16 cellular contexts compared by ENCODE assay signal in genomic region chr11:11552688-11553087, GRCh38.
DNase-seq lines count a peak whose midpoint lies in the region; ATAC-seq and TF ChIP-seq lines count a peak whose summit lies in the region.
"Had no signal": no experiment of that assay in that cellular context is flagged by ENCODE, and none has a peak within 500 bp of the region (broad histone marks: within the 10 kb centered on the region; RNA-seq: fewer than 3 reads in every experiment).

No MANE protein-coding gene starts in this region.

- no peak overlapping the region for H3K56ac ChIP-seq in mesendoderm (ENCODE audit: low read length)

- H3K36me3 Mint-ChIP-seq in type B pancreatic cell: no peaks in the 10 kb centered on the region

- H3K79me1 ChIP-seq in mesendoderm (ENCODE audit: low read length): no peaks in the 10 kb centered on the region

- DNase-seq in ELF-1 (ENCODE audit: low read depth, low spot score): peak; percentile 26
- DNase-seq in foreskin keratinocyte: peak in 1 of 2 donors; percentile 12
- DNase-seq in mesendoderm: peak; percentile 37
- DNase-seq in type B pancreatic cell (ENCODE audit: extremely low spot score, unreplicated experiment): no peak
- no peak for DNase-seq in HUDEP-2 (lab: John Stamatoyannopoulos, UW; ENCODE audit: unreplicated experiment in 76 of 76)
- no peak for DNase-seq in activated naive CD4-positive, alpha-beta T cell (lab: John Stamatoyannopoulos, UW)
- DNase-seq: NCI-H1436 treated with DMSO at 0.1 percent for 48 hours; NCI-H2081; NCI-H345; NCI-H69; NK-92 treated with Interleukin-12 subunit alpha and Interleukin-12 subunit beta, amount 100 ng/mL, for 24 hours had no signal

- peaks cover 4% of the 10 kb centered on the region for H3K4me1 Mint-ChIP-seq in type B pancreatic cell (ENCODE audit: unreplicated experiment)
- H3K4me1 Mint-ChIP-seq: GM23338 had no signal

- H3K27ac ChIP-seq in foreskin keratinocyte (no peak overlapping the region), mesendoderm (ENCODE audit: low read depth, low read length) (no peak overlapping the region)
- H3K27ac ChIP-seq: A549 had no signal

- no peak overlapping the region for H4K8ac ChIP-seq in mesendoderm (ENCODE audit: low read depth, low read length)

- H2BK15ac ChIP-seq in mesendoderm (replicated peaks; ENCODE audit: low read depth): no peak overlapping the region

- no peak overlapping the region for H2BK120ac ChIP-seq in mesendoderm (ENCODE audit: low read depth, low read length)

- H3K27me3 ChIP-seq in foreskin keratinocyte (no peaks in the 10 kb centered on the region), mesendoderm (ENCODE audit: insufficient read depth, low read length, poor library complexity) (no peaks in the 10 kb centered on the region)

- H3K18ac ChIP-seq in mesendoderm (ENCODE audit: low read length): no peak overlapping the region

- H3K4ac ChIP-seq in mesendoderm (ENCODE audit: low read depth, low read length): no peak overlapping the region

- no peak overlapping the region for H2AK5ac ChIP-seq in mesendoderm (ENCODE audit: low read length)

- no peak overlapping the region for H3K9ac ChIP-seq in mesendoderm (ENCODE audit: low read length)

- H3K79me2 ChIP-seq in mesendoderm (ENCODE audit: control insufficient read depth, insufficient read depth, low read length): no peaks in the 10 kb centered on the region

- no peak overlapping the region for H4K5ac ChIP-seq in mesendoderm (ENCODE audit: low read length)

- H2BK5ac ChIP-seq in mesendoderm (ENCODE audit: low read length): no peak overlapping the region

- no peaks in the 10 kb centered on the region for H3K9me3 Mint-ChIP-seq in type B pancreatic cell
- H3K9me3 Mint-ChIP-seq: GM23338 had no signal

- no peaks in the 10 kb centered on the region for H3K36me3 ChIP-seq in mesendoderm (ENCODE audit: control insufficient read depth, insufficient read depth, low read length)

- no peak overlapping the region for H3K4me3 Mint-ChIP-seq in type B pancreatic cell
- H3K4me3 Mint-ChIP-seq: GM23338 had no signal

- no peak overlapping the region for H3K4me3 ChIP-seq in mesendoderm (ENCODE audit: low read length)
- H3K4me3 ChIP-seq: A549, GM12878, GM23338, K562 had no signal

- H3K4me2 ChIP-seq in mesendoderm (ENCODE audit: low read length): no peak overlapping the region
- H3K4me2 ChIP-seq: A549, GM23338 had no signal

- H3K4me1 ChIP-seq in foreskin keratinocyte (peaks cover 9% of the 10 kb centered on the region), mesendoderm (ENCODE audit: control insufficient read depth, low read depth, low read length) (no peaks in the 10 kb centered on the region)
- H3K4me1 ChIP-seq: A549 had no signal

- ATAC-seq in foreskin keratinocyte (peak; percentile 18), GM19397 (IDR thresholded peaks at IDR 0.05; ENCODE audit: unreplicated experiment) (no peak)
- ATAC-seq: A549, GM23338, K562 had no signal

- peak overlapping the region; percentile 77 for H3K27ac Mint-ChIP-seq in type B pancreatic cell
- H3K27ac Mint-ChIP-seq: GM23338 had no signal

- H3K27me3 Mint-ChIP-seq in type B pancreatic cell: peaks cover 3% of the 10 kb centered on the region

- no peak for TF ChIP-seq CTCF in foreskin keratinocyte (conservative IDR thresholded peaks at IDR 0.05)
- TF ChIP-seq CTCF in type B pancreatic cell (conservative IDR thresholded peaks at IDR 0.05): no peak

- H3K23ac ChIP-seq in mesendoderm (ENCODE audit: low read length): no peak overlapping the region

Comparison
In these comparisons a context has a peak if more than half of its experiments do, and no peak if none do; other contexts are left out.
1. DNase-seq: peak in ELF-1 (single experiment) and mesendoderm (single experiment); none in type B pancreatic cell (single experiment), HUDEP-2 (0 of 76) and activated naive CD4-positive, alpha-beta T cell (0 of 4).